16 cellular contexts compared by ENCODE assay signal in genomic region chr2:48312126-48312525, GRCh38. TPM values are rescaled to one million over a fixed set of nuclear protein-coding genes. Genes with fewer than 3 reads are reported as not detected.
DNase-seq lines count a peak whose midpoint lies in the region; ATAC-seq, FAIRE-seq and TF ChIP-seq lines count a peak whose summit lies in the region.
"Had no signal": no experiment of that assay in that cellular context is flagged by ENCODE, and none has a peak within 500 bp of the region (broad histone marks: within the 10 kb centered on the region; RNA-seq: fewer than 3 reads in every experiment).

No MANE protein-coding gene starts in this region.

- H3K4me3 ChIP-seq in fibroblast of mammary gland (ENCODE audit: control insufficient read depth, low read depth, low read length) (no peak overlapping the region), gastrocnemius medialis (no peak overlapping the region)
- H3K4me3 ChIP-seq: prostate gland, transverse colon had no signal

- H3K4me3 Mint-ChIP-seq in activated CD8-positive, alpha-beta memory T cell treated with anti-CD3 and anti-CD28 coated beads, Interleukin-2, amount 10 ng/mL, durations not matched to agents 7 days and 5 days: no peak overlapping the region
- H3K4me3 Mint-ChIP-seq in T-cell: peak overlapping the region in 1 of 3 donors; percentile 21
- H3K4me3 Mint-ChIP-seq: activated naive CD4-positive, alpha-beta T cell treated with anti-CD3 and anti-CD28 coated beads for 36 hours; mesothelial cell of epicardium; T-helper 1 cell treated with Interleukin-12 subunit alpha and Interleukin-12 subunit beta and Interleukin-4 antibody, amounts not matched to agents 30 μg/mL and 1 μg/mL, for 36 hours had no signal

- POLR2A ChIA-PET in T-cell (lab: Charles Lee): interaction anchor here in 1 of 2 donors (0.5 to 1.2 kb wide), 2 partner anchors 15 to 405 kb away, joined by 5 to 6 read pairs; partner anchors contain the start of gene FBXO11

- no peak for ATAC-seq in activated CD8-positive, alpha-beta memory T cell treated with anti-CD3 and anti-CD28 coated beads, Interleukin-2, amount 10 ng/mL, durations not matched to agents 7 days and 5 days
- ATAC-seq in T-cell (replicated peaks in 1 of 4): no peak
- ATAC-seq in gastrocnemius medialis: no peak
- no peak for ATAC-seq in GM21717 (IDR thresholded peaks at IDR 0.05; ENCODE audit: unreplicated experiment)
- ATAC-seq in HG03457 (IDR thresholded peaks at IDR 0.05; ENCODE audit: unreplicated experiment): no peak

- no peaks in the 10 kb centered on the region for H3K27me3 ChIP-seq in gastrocnemius medialis
- H3K27me3 ChIP-seq: transverse colon had no signal

- no peak for DNase-seq in activated CD8-positive, alpha-beta memory T cell treated with anti-CD3 and anti-CD28 coated beads, Interleukin-2, amount 10 ng/mL, durations not matched to agents 7 days and 5 days
- no peak for DNase-seq in activated CD8-positive, alpha-beta memory T cell treated with anti-CD3 and anti-CD28 coated beads for 24 hours
- no peak for DNase-seq in T-cell
- DNase-seq in fibroblast of mammary gland (ENCODE audit: low read depth): peak; percentile 61
- no peak for DNase-seq in gastrocnemius medialis
- DNase-seq in HTR-8/SVneo (ENCODE audit: insufficient read length, low spot score): no peak
- DNase-seq: ACHN; activated naive CD4-positive, alpha-beta T cell treated with anti-CD3 and anti-CD28 coated beads for 36 hours; NCI-H1417; NCI-H510A; transverse colon had no signal

- H3K9me3 Mint-ChIP-seq in activated CD8-positive, alpha-beta memory T cell treated with anti-CD3 and anti-CD28 coated beads, Interleukin-2, amount 10 ng/mL, durations not matched to agents 7 days and 5 days (ENCODE audit: low read depth): peaks cover 7% of the 10 kb centered on the region
- H3K9me3 Mint-ChIP-seq in T-cell: peaks cover 0 to 7% (median 6%) of the 10 kb centered on the region in 3 donors

- no peak for FAIRE-seq in HTR-8/SVneo (lab: Jason Lieb, UNC)

- H3K36me3 ChIP-seq in gastrocnemius medialis: no peaks in the 10 kb centered on the region
- H3K36me3 ChIP-seq: prostate gland, transverse colon had no signal

- no peaks in the 10 kb centered on the region for H3K9me3 ChIP-seq in gastrocnemius medialis
- H3K9me3 ChIP-seq: prostate gland, transverse colon had no signal

- CTCF ChIA-PET in activated CD8-positive, alpha-beta memory T cell treated with anti-CD3 and anti-CD28 coated beads, Interleukin-2, amount 10 ng/mL, durations not matched to agents 7 days and 5 days (lab: Charles Lee): interaction anchor here (1.1 kb wide), 1 partner anchor 199 kb away, joined by 3 read pairs; no protein-coding TSS in a partner anchor
- CTCF ChIA-PET in T-cell (lab: Charles Lee): no interaction called here

- H3K36me3 Mint-ChIP-seq in activated CD8-positive, alpha-beta memory T cell treated with anti-CD3 and anti-CD28 coated beads, Interleukin-2, amount 10 ng/mL, durations not matched to agents 7 days and 5 days: peaks cover 28% of the 10 kb centered on the region
- peaks cover 11% of the 10 kb centered on the region for H3K36me3 Mint-ChIP-seq in T-cell

- peaks cover 19 to 34% of the 10 kb centered on the region in 2 donors for H3K4me1 ChIP-seq in gastrocnemius medialis
- H3K4me1 ChIP-seq: prostate gland had no signal

- H3K27ac ChIP-seq in gastrocnemius medialis: peak overlapping the region; percentile 91 to 98 (median 96)
- H3K27ac ChIP-seq: prostate gland had no signal

- in situ Hi-C loops in gastrocnemius medialis (cut with MboI; ENCODE audit: low sequenced_read_pairs in 4 of 4): no loop called here

- TF ChIP-seq CTCF in fibroblast of mammary gland (conservative IDR thresholded peaks at IDR 0.05; ENCODE audit: control insufficient read depth, insufficient read depth, low read depth, low read length): no peak
- no peak for TF ChIP-seq CTCF in gastrocnemius medialis (IDR thresholded peaks at IDR 0.05 in 4 of 5, conservative IDR thresholded peaks at IDR 0.05 in 1 of 5)

- intact Hi-C loops in gastrocnemius medialis (cut with DNase I; ENCODE audit: low total_unique reads): no loop called here

- no peaks in the 10 kb centered on the region for H3K27me3 Mint-ChIP-seq in activated CD8-positive, alpha-beta memory T cell treated with anti-CD3 and anti-CD28 coated beads, Interleukin-2, amount 10 ng/mL, durations not matched to agents 7 days and 5 days
- no peaks in the 10 kb centered on the region for H3K27me3 Mint-ChIP-seq in T-cell

- peaks cover 24% of the 10 kb centered on the region for H3K4me1 Mint-ChIP-seq in activated CD8-positive, alpha-beta memory T cell treated with anti-CD3 and anti-CD28 coated beads, Interleukin-2, amount 10 ng/mL, durations not matched to agents 7 days and 5 days
- peaks cover 27 to 34% (median 30%) of the 10 kb centered on the region in 3 donors for H3K4me1 Mint-ChIP-seq in T-cell

- TF ChIP-seq POLR2A in gastrocnemius medialis (IDR thresholded peaks at IDR 0.05): no peak

- H3K27ac Mint-ChIP-seq in activated CD8-positive, alpha-beta memory T cell treated with anti-CD3 and anti-CD28 coated beads, Interleukin-2, amount 10 ng/mL, durations not matched to agents 7 days and 5 days: peak overlapping the region; percentile 54
- peak overlapping the region; percentile 66 to 82 for H3K27ac Mint-ChIP-seq in T-cell
- H3K27ac Mint-ChIP-seq: mesothelial cell of epicardium had no signal

RNA-seq across cellular contexts. Expression of gene FOXN2, which starts 2.4 kb away (rescaled TPM):
- 10 to 100 TPM; 49.1 to 66.6 TPM for total RNA-seq in activated CD8-positive, alpha-beta memory T cell treated with anti-CD3 and anti-CD28 coated beads, Interleukin-2, amount 10 ng/mL, durations not matched to agents 7 days and 5 days
- total RNA-seq in T-cell (10 to 100 TPM; 43.4 to 54.8 (median 49.7) TPM), gastrocnemius medialis (10 to 100 TPM; 15.8 to 25.5 (median 17.9) TPM)
